8 cellular contexts compared by ENCODE assay signal in genomic region chr1:7902478-7903084, GRCh38. TPM values are rescaled to one million over a fixed set of nuclear protein-coding genes. Genes with fewer than 3 reads are reported as not detected.
DNase-seq lines count a peak whose midpoint lies in the region; ATAC-seq and TF ChIP-seq lines count a peak whose summit lies in the region.

No MANE protein-coding gene starts in this region.

- BruUV-seq in PC-9 (replicated peaks; lab: Mats Ljungman, UMichigan), result no TSS peak

- no peak overlapping the region for H3K27ac ChIP-seq in Karpas-422 (ENCODE audit: low read length)
- no peak overlapping the region for H3K27ac ChIP-seq in PC-9
- H3K27ac ChIP-seq in fibroblast of lung (ENCODE audit: insufficient read depth, low read length), result no peak overlapping the region

- H3K4me2 ChIP-seq in Karpas-422 (ENCODE audit: low read depth, low read length, poor library complexity, severe bottlenecking) (no peak overlapping the region), PC-9 (no peak overlapping the region), fibroblast of lung (ENCODE audit: extremely low read depth, insufficient read depth, low read length) (peak overlapping the region; percentile 48)

- TF ChIP-seq CTCF in PC-9 (conservative IDR thresholded peaks at IDR 0.05) (peak; percentile 65), fibroblast of lung (conservative IDR thresholded peaks at IDR 0.05 in 1 of 2, IDR thresholded peaks at IDR 0.05 in 1 of 2; ENCODE audit: low read depth in 1 of 2, low read length in 2 of 2) (peak; percentile 74 to 77)

- H3K36me3 ChIP-seq in Karpas-422 (ENCODE audit: insufficient read depth, low read length), result no peaks in the 10 kb centered on the region
- no peaks in the 10 kb centered on the region for H3K36me3 ChIP-seq in PC-9 (ENCODE audit: low read depth)
- no peaks in the 10 kb centered on the region for H3K36me3 ChIP-seq in fibroblast of lung (ENCODE audit: control insufficient read depth, insufficient read depth, low read length)

- intact Hi-C loops in PC-9 (cut with micrococcal nuclease; ENCODE audit: unreplicated experiment), result loop anchor here (1.0 kb wide), 1 partner anchor 235 kb away; no protein-coding TSS in a partner anchor

- H3K4me1 ChIP-seq in Karpas-422 (ENCODE audit: low read length) (no peaks in the 10 kb centered on the region), PC-9 (replicated peaks; ENCODE audit: insufficient read depth) (no peaks in the 10 kb centered on the region), fibroblast of lung (ENCODE audit: control insufficient read depth, extremely low read depth, insufficient read depth, low read length) (no peaks in the 10 kb centered on the region)

- H3K9me3 ChIP-seq in Karpas-422 (ENCODE audit: low read length), result no peaks in the 10 kb centered on the region
- no peaks in the 10 kb centered on the region for H3K9me3 ChIP-seq in PC-9 (ENCODE audit: insufficient read depth, low read depth)
- H3K9me3 ChIP-seq in fibroblast of lung (ENCODE audit: control insufficient read depth, insufficient read depth, low read depth, low read length), result no peaks in the 10 kb centered on the region

- peak overlapping the region; percentile 41 for H3K4me3 Mint-ChIP-seq in activated T-cell treated with anti-CD3 and anti-CD28 coated beads, Interleukin-2, amount 50 U/mL, for 24 hours
- H3K4me3 Mint-ChIP-seq in natural killer cell treated with Interleukin-12 subunit alpha and Interleukin-12 subunit beta and Interleukin-15 and Interleukin-18, amount 100 ng/mL, for 72 hours, result peak overlapping the region; percentile 78
- peak overlapping the region; percentile 13 for H3K4me3 Mint-ChIP-seq in stimulated activated naive CD8-positive, alpha-beta T cell treated with anti-CD3 and anti-CD28 coated beads, Interleukin-15, Interleukin-2, amounts not matched to agents 100 ng/mL and 50 ng/mL, for 24 hours

- H2AFZ ChIP-seq in Karpas-422 (ENCODE audit: low read length) (no peak overlapping the region; the same call in 1 of the 2 replicates), PC-9 (no peak overlapping the region), fibroblast of lung (ENCODE audit: low read length) (peak overlapping the region; percentile 64)

- H3K27ac Mint-ChIP-seq in activated T-cell treated with anti-CD3 and anti-CD28 coated beads, Interleukin-2, amount 50 U/mL, for 24 hours, result peak overlapping the region; percentile 33
- peak overlapping the region; percentile 74 to 91 for H3K27ac Mint-ChIP-seq in natural killer cell treated with Interleukin-12 subunit alpha and Interleukin-12 subunit beta and Interleukin-15 and Interleukin-18, amount 100 ng/mL, for 72 hours
- H3K27ac Mint-ChIP-seq in stimulated activated naive CD8-positive, alpha-beta T cell treated with anti-CD3 and anti-CD28 coated beads, Interleukin-15, Interleukin-2, amounts not matched to agents 100 ng/mL and 50 ng/mL, for 24 hours, result peak overlapping the region; percentile 31

- peak; percentile 60 to 76 for ATAC-seq in natural killer cell treated with Interleukin-12 subunit alpha and Interleukin-12 subunit beta and Interleukin-15 and Interleukin-18, amount 100 ng/mL, for 72 hours
- ATAC-seq in GM18498 (IDR thresholded peaks at IDR 0.05; ENCODE audit: unreplicated experiment), result no peak

- H3K4me1 Mint-ChIP-seq in activated T-cell treated with anti-CD3 and anti-CD28 coated beads, Interleukin-2, amount 50 U/mL, for 24 hours (ENCODE audit: low read depth), result peaks cover 13% of the 10 kb centered on the region
- peaks cover 50 to 54% of the 10 kb centered on the region in 2 donors for H3K4me1 Mint-ChIP-seq in natural killer cell treated with Interleukin-12 subunit alpha and Interleukin-12 subunit beta and Interleukin-15 and Interleukin-18, amount 100 ng/mL, for 72 hours (ENCODE audit: low read depth in 2 of 2)
- peaks cover 43% of the 10 kb centered on the region for H3K4me1 Mint-ChIP-seq in stimulated activated naive CD8-positive, alpha-beta T cell treated with anti-CD3 and anti-CD28 coated beads, Interleukin-15, Interleukin-2, amounts not matched to agents 100 ng/mL and 50 ng/mL, for 24 hours (ENCODE audit: low read depth)

- in situ Hi-C loops in Caki2 (cut with HindIII; ENCODE audit: low pct_unique_long_range_greater_than_20kb, low sequenced_read_pairs), result no loop called here

- no peak overlapping the region for H3K4me3 ChIP-seq in Karpas-422 (ENCODE audit: low read length)
- H3K4me3 ChIP-seq in PC-9, result no peak overlapping the region
- H3K4me3 ChIP-seq in fibroblast of lung (replicated peaks in 1 of 4; ENCODE audit: control extremely low read depth in 1 of 4, insufficient read depth in 1 of 4, low read depth in 3 of 4, low read length in 4 of 4), result no peak overlapping the region

- CTCF ChIA-PET in PC-9 (lab: Charles Lee), result no interaction called here

- peak; percentile 67 for DNase-seq in Caki2 (ENCODE audit: low read depth)
- peak; percentile 78 for DNase-seq in Karpas-422
- DNase-seq in PC-9, result peak; percentile 34 to 38
- DNase-seq in activated T-cell treated with anti-CD3 and anti-CD28 coated beads, Interleukin-2, amount 50 U/mL, for 24 hours, result peak; percentile 73
- peak; percentile 65 to 83 for DNase-seq in fibroblast of lung (ENCODE audit: low read depth in 2 of 2)
- peak; percentile 80 for DNase-seq in natural killer cell treated with Interleukin-12 subunit alpha and Interleukin-12 subunit beta and Interleukin-15 and Interleukin-18, amount 100 ng/mL, for 72 hours (ENCODE audit: low spot score)

- H3K9ac ChIP-seq in Karpas-422 (ENCODE audit: low read length) (no peak overlapping the region), fibroblast of lung (ENCODE audit: insufficient read depth, low read length) (no peak overlapping the region)

- no peaks in the 10 kb centered on the region for H3K9me3 Mint-ChIP-seq in activated T-cell treated with anti-CD3 and anti-CD28 coated beads, Interleukin-2, amount 50 U/mL, for 24 hours
- H3K9me3 Mint-ChIP-seq in natural killer cell treated with Interleukin-12 subunit alpha and Interleukin-12 subunit beta and Interleukin-15 and Interleukin-18, amount 100 ng/mL, for 72 hours, result no peaks in the 10 kb centered on the region
- no peaks in the 10 kb centered on the region for H3K9me3 Mint-ChIP-seq in stimulated activated naive CD8-positive, alpha-beta T cell treated with anti-CD3 and anti-CD28 coated beads, Interleukin-15, Interleukin-2, amounts not matched to agents 100 ng/mL and 50 ng/mL, for 24 hours

- no peaks in the 10 kb centered on the region for H3K36me3 Mint-ChIP-seq in activated T-cell treated with anti-CD3 and anti-CD28 coated beads, Interleukin-2, amount 50 U/mL, for 24 hours (ENCODE audit: low read depth)
- H3K36me3 Mint-ChIP-seq in natural killer cell treated with Interleukin-12 subunit alpha and Interleukin-12 subunit beta and Interleukin-15 and Interleukin-18, amount 100 ng/mL, for 72 hours, result no peaks in the 10 kb centered on the region
- peaks cover 18% of the 10 kb centered on the region for H3K36me3 Mint-ChIP-seq in stimulated activated naive CD8-positive, alpha-beta T cell treated with anti-CD3 and anti-CD28 coated beads, Interleukin-15, Interleukin-2, amounts not matched to agents 100 ng/mL and 50 ng/mL, for 24 hours (ENCODE audit: low read depth)

- no peaks in the 10 kb centered on the region for H3K9me2 ChIP-seq in Karpas-422 (replicated peaks; ENCODE audit: insufficient read depth, low read length)
- no peaks in the 10 kb centered on the region for H3K9me2 ChIP-seq in PC-9 (ENCODE audit: insufficient read depth)

- no peaks in the 10 kb centered on the region for H3K27me3 Mint-ChIP-seq in activated T-cell treated with anti-CD3 and anti-CD28 coated beads, Interleukin-2, amount 50 U/mL, for 24 hours
- no peaks in the 10 kb centered on the region for H3K27me3 Mint-ChIP-seq in natural killer cell treated with Interleukin-12 subunit alpha and Interleukin-12 subunit beta and Interleukin-15 and Interleukin-18, amount 100 ng/mL, for 72 hours
- no peaks in the 10 kb centered on the region for H3K27me3 Mint-ChIP-seq in stimulated activated naive CD8-positive, alpha-beta T cell treated with anti-CD3 and anti-CD28 coated beads, Interleukin-15, Interleukin-2, amounts not matched to agents 100 ng/mL and 50 ng/mL, for 24 hours

- POLR2A ChIA-PET in PC-9 (lab: Charles Lee; ENCODE audit: unreplicated experiment), result no interaction called here

- no peaks in the 10 kb centered on the region for H3F3A ChIP-seq in PC-9 (ENCODE audit: insufficient read depth, low read depth)

- H3K79me2 ChIP-seq in Karpas-422 (ENCODE audit: low read length) (no peaks in the 10 kb centered on the region), PC-9 (ENCODE audit: low read depth) (no peaks in the 10 kb centered on the region), fibroblast of lung (ENCODE audit: control insufficient read depth, insufficient read depth, low read length) (no peaks in the 10 kb centered on the region)

- no peaks in the 10 kb centered on the region for H3K27me3 ChIP-seq in Karpas-422 (ENCODE audit: low read length)
- H3K27me3 ChIP-seq in PC-9 (ENCODE audit: insufficient read depth, low read depth), result no peaks in the 10 kb centered on the region
- H3K27me3 ChIP-seq in fibroblast of lung (ENCODE audit: control insufficient read depth, insufficient read depth, low read length), result no peaks in the 10 kb centered on the region

- H4K20me1 ChIP-seq in Karpas-422 (ENCODE audit: insufficient read depth, low read depth, low read length) (no peaks in the 10 kb centered on the region), PC-9 (ENCODE audit: insufficient read depth) (no peaks in the 10 kb centered on the region), fibroblast of lung (ENCODE audit: control insufficient read depth, extremely low read depth, insufficient read depth, low read length) (no peaks in the 10 kb centered on the region)

RNA-seq across cellular contexts. Expression of gene TNFRSF9, which starts 38.1 kb away (rescaled TPM):
- total RNA-seq in Caki2 (2014; rRNA removed; shearing (Covaris generic); ENCODE audit: low replicate concordance), result 0.35 and 0.41 TPM in 2 replicates
- not detected in 2 replicates for total RNA-seq in Karpas-422 (2014; rRNA removed; shearing (Covaris generic); ENCODE audit: low replicate concordance)
- total RNA-seq in PC-9 (2021) (0.70 and 1.3 TPM in 2 replicates), fibroblast of lung (under 0.01 TPM in 1 of 2 replicates, not detected in the other)
- 0.02 TPM in 1 of 2 replicates, not detected in the other for polyA plus RNA-seq in fibroblast of lung
- polyA plus RNA-seq in fibroblast of lung (2012), result not detected in 2 replicates
- not detected in 2 replicates for polyA minus RNA-seq in fibroblast of lung (ENCODE audit: low replicate concordance)
- 100 to 1,000 TPM; 126 to 462 TPM for total RNA-seq in natural killer cell treated with Interleukin-12 subunit alpha and Interleukin-12 subunit beta and Interleukin-15 and Interleukin-18, amount 100 ng/mL, for 72 hours

RNA-seq across cellular contexts. Expression of gene UTS2, which starts 49.7 kb away (rescaled TPM):
- total RNA-seq in Caki2 (2014; rRNA removed; shearing (Covaris generic); ENCODE audit: low replicate concordance), result not detected in 2 replicates
- not detected in 2 replicates for total RNA-seq in Karpas-422 (2014; rRNA removed; shearing (Covaris generic); ENCODE audit: low replicate concordance)
- 12.8 and 23.8 TPM in 2 replicates for total RNA-seq in PC-9 (2021)
- not detected in 2 replicates for total RNA-seq in fibroblast of lung
- polyA plus RNA-seq in fibroblast of lung, result not detected in 2 replicates
- not detected in 2 replicates for polyA plus RNA-seq in fibroblast of lung (2012)
- not detected in 2 replicates for polyA minus RNA-seq in fibroblast of lung (ENCODE audit: low replicate concordance)
- total RNA-seq in natural killer cell treated with Interleukin-12 subunit alpha and Interleukin-12 subunit beta and Interleukin-15 and Interleukin-18, amount 100 ng/mL, for 72 hours, result under 1 TPM; 0.70 to 0.78 TPM

RNA-seq across cellular contexts. Expression of gene PARK7, which starts 58.9 kb away (rescaled TPM):
- total RNA-seq in Caki2 (2014; rRNA removed; shearing (Covaris generic); ENCODE audit: low replicate concordance), result 173 and 211 TPM in 2 replicates
- 146 and 207 TPM in 2 replicates for total RNA-seq in Karpas-422 (2014; rRNA removed; shearing (Covaris generic); ENCODE audit: low replicate concordance)
- total RNA-seq in PC-9 (2021) (242 and 291 TPM in 2 replicates), fibroblast of lung (251 and 264 TPM in 2 replicates)
- 513 and 651 TPM in 2 replicates for polyA plus RNA-seq in fibroblast of lung
- polyA plus RNA-seq in fibroblast of lung (2012), result 461 and 544 TPM in 2 replicates
- polyA minus RNA-seq in fibroblast of lung (ENCODE audit: low replicate concordance), result 22.8 and 26.5 TPM in 2 replicates
- total RNA-seq in natural killer cell treated with Interleukin-12 subunit alpha and Interleukin-12 subunit beta and Interleukin-15 and Interleukin-18, amount 100 ng/mL, for 72 hours, result 100 to 1,000 TPM; 417 to 446 TPM

Comparison
In these comparisons a context has a peak if more than half of its experiments do, and no peak if none do; other contexts are left out.
1. H3K27ac Mint-ChIP-seq: peak in every context shown above with its lines; median percentile 82 in natural killer cell treated with Interleukin-12 subunit alpha and Interleukin-12 subunit beta and Interleukin-15 and Interleukin-18, amount 100 ng/mL, for 72 hours; 33 in activated T-cell treated with anti-CD3 and anti-CD28 coated beads, Interleukin-2, amount 50 U/mL, for 24 hours; 31 in stimulated activated naive CD8-positive, alpha-beta T cell treated with anti-CD3 and anti-CD28 coated beads, Interleukin-15, Interleukin-2, amounts not matched to agents 100 ng/mL and 50 ng/mL, for 24 hours.
2. H3K4me3 Mint-ChIP-seq: peak in every context shown above with its lines; median percentile 78 in natural killer cell treated with Interleukin-12 subunit alpha and Interleukin-12 subunit beta and Interleukin-15 and Interleukin-18, amount 100 ng/mL, for 72 hours; 41 in activated T-cell treated with anti-CD3 and anti-CD28 coated beads, Interleukin-2, amount 50 U/mL, for 24 hours; 13 in stimulated activated naive CD8-positive, alpha-beta T cell treated with anti-CD3 and anti-CD28 coated beads, Interleukin-15, Interleukin-2, amounts not matched to agents 100 ng/mL and 50 ng/mL, for 24 hours.
3. RNA of gene TNFRSF9, which starts 38.1 kb away (total RNA-seq): 126 to 462 TPM in natural killer cell treated with Interleukin-12 subunit alpha and Interleukin-12 subunit beta and Interleukin-15 and Interleukin-18, amount 100 ng/mL, for 72 hours; 0.70 to 1.3 TPM in PC-9, 0.35 to 0.41 TPM in Caki2, not detected in Karpas-422 and under 0.01 TPM in fibroblast of lung; every median in the first group is over 10 times any median in the second.
4. Peak in every context shown above with its lines, with median percentiles within 50 percentile points of each other: DNase-seq.